ENCODE assay signal across 1 cellular context in the genomic region with DNA sequence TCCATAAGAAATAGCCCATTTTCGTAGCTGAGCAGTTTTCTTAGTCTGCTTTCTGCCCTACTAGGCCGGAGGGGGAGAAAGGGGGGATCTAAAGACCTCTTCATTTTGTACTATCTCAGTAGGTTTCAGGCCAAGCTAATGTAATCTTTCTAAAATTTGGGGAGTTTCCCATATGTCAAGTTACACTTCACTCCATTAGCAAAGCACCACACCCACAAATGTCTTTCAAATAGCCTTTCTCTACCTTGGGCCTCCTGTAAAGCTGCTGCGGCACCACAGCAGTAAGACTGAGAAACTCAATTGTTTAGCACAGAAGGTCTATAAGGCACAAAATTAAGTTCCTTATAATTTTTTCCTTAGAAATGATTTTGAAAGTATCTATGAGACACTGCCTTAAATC.
TF ChIP-seq lines count a peak whose summit lies in the region.

No MANE protein-coding gene starts in this region.

TF ChIP-seq in GM23338, 12 proteins besides CTCF, POLR2A, EP300 and RAD21 (continued from another document):
- TF ChIP-seq, protein P1, sequence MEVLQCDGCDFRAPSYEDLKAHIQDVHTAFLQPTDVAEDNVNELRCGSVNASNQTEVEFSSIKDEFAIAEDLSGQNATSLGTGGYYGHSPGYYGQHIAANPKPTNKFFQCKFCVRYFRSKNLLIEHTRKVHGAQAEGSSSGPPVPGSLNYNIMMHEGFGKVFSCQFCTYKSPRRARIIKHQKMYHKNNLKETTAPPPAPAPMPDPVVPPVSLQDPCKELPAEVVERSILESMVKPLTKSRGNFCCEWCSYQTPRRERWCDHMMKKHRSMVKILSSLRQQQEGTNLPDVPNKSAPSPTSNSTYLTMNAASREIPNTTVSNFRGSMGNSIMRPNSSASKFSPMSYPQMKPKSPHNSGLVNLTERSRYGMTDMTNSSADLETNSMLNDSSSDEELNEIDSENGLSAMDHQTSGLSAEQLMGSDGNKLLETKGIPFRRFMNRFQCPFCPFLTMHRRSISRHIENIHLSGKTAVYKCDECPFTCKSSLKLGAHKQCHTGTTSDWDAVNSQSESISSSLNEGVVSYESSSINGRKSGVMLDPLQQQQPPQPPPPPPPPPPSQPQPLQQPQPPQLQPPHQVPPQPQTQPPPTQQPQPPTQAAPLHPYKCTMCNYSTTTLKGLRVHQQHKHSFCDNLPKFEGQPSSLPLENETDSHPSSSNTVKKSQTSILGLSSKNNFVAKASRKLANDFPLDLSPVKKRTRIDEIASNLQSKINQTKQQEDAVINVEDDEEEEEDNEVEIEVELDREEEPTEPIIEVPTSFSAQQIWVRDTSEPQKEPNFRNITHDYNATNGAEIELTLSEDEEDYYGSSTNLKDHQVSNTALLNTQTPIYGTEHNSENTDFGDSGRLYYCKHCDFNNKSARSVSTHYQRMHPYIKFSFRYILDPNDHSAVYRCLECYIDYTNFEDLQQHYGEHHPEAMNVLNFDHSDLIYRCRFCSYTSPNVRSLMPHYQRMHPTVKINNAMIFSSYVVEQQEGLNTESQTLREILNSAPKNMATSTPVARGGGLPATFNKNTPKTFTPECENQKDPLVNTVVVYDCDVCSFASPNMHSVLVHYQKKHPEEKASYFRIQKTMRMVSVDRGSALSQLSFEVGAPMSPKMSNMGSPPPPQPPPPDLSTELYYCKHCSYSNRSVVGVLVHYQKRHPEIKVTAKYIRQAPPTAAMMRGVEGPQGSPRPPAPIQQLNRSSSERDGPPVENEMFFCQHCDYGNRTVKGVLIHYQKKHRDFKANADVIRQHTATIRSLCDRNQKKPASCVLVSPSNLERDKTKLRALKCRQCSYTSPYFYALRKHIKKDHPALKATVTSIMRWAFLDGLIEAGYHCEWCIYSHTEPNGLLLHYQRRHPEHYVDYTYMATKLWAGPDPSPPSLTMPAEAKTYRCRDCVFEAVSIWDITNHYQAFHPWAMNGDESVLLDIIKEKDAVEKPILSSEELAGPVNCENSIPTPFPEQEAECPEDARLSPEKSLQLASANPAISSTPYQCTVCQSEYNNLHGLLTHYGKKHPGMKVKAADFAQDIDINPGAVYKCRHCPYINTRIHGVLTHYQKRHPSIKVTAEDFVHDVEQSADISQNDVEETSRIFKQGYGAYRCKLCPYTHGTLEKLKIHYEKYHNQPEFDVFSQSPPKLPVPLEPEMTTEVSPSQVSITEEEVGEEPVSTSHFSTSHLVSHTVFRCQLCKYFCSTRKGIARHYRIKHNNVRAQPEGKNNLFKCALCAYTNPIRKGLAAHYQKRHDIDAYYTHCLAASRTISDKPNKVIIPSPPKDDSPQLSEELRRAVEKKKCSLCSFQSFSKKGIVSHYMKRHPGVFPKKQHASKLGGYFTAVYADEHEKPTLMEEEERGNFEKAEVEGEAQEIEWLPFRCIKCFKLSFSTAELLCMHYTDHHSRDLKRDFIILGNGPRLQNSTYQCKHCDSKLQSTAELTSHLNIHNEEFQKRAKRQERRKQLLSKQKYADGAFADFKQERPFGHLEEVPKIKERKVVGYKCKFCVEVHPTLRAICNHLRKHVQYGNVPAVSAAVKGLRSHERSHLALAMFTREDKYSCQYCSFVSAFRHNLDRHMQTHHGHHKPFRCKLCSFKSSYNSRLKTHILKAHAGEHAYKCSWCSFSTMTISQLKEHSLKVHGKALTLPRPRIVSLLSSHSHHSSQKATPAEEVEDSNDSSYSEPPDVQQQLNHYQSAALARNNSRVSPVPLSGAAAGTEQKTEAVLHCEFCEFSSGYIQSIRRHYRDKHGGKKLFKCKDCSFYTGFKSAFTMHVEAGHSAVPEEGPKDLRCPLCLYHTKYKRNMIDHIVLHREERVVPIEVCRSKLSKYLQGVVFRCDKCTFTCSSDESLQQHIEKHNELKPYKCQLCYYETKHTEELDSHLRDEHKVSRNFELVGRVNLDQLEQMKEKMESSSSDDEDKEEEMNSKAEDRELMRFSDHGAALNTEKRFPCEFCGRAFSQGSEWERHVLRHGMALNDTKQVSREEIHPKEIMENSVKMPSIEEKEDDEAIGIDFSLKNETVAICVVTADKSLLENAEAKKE (CRISPR knock-in tag; IDR thresholded peaks at IDR 0.05) = no peak
- TF ChIP-seq EZH2 (IDR thresholded peaks at IDR 0.05; ENCODE audit: low read depth, unreplicated experiment) (no peak), EZH2phosphoT487 (IDR thresholded peaks at IDR 0.05; ENCODE audit: unreplicated experiment) (no peak), ZNF331 (CRISPR knock-in tag; IDR thresholded peaks at IDR 0.05; ENCODE audit: low read depth) (no peak), NANOG (IDR thresholded peaks at IDR 0.05; ENCODE audit: borderline replicate concordance) (no peak), POLR2AphosphoS5 (IDR thresholded peaks at IDR 0.05; ENCODE audit: low read depth) (no peak), JUNB (IDR thresholded peaks at IDR 0.05; ENCODE audit: unreplicated experiment) (no peak), CREB1 (CRISPR knock-in tag; IDR thresholded peaks at IDR 0.05; ENCODE audit: low read depth) (no peak), STAT1 (IDR thresholded peaks at IDR 0.05; ENCODE audit: unreplicated experiment) (no peak)
- TF ChIP-seq, protein P2, sequence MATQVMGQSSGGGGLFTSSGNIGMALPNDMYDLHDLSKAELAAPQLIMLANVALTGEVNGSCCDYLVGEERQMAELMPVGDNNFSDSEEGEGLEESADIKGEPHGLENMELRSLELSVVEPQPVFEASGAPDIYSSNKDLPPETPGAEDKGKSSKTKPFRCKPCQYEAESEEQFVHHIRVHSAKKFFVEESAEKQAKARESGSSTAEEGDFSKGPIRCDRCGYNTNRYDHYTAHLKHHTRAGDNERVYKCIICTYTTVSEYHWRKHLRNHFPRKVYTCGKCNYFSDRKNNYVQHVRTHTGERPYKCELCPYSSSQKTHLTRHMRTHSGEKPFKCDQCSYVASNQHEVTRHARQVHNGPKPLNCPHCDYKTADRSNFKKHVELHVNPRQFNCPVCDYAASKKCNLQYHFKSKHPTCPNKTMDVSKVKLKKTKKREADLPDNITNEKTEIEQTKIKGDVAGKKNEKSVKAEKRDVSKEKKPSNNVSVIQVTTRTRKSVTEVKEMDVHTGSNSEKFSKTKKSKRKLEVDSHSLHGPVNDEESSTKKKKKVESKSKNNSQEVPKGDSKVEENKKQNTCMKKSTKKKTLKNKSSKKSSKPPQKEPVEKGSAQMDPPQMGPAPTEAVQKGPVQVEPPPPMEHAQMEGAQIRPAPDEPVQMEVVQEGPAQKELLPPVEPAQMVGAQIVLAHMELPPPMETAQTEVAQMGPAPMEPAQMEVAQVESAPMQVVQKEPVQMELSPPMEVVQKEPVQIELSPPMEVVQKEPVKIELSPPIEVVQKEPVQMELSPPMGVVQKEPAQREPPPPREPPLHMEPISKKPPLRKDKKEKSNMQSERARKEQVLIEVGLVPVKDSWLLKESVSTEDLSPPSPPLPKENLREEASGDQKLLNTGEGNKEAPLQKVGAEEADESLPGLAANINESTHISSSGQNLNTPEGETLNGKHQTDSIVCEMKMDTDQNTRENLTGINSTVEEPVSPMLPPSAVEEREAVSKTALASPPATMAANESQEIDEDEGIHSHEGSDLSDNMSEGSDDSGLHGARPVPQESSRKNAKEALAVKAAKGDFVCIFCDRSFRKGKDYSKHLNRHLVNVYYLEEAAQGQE (IDR thresholded peaks at IDR 0.05; ENCODE audit: unreplicated experiment) = no peak
- TF ChIP-seq, protein P3, sequence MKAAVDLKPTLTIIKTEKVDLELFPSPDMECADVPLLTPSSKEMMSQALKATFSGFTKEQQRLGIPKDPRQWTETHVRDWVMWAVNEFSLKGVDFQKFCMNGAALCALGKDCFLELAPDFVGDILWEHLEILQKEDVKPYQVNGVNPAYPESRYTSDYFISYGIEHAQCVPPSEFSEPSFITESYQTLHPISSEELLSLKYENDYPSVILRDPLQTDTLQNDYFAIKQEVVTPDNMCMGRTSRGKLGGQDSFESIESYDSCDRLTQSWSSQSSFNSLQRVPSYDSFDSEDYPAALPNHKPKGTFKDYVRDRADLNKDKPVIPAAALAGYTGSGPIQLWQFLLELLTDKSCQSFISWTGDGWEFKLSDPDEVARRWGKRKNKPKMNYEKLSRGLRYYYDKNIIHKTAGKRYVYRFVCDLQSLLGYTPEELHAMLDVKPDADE (IDR thresholded peaks at IDR 0.05) = no peak
